Comparison of ENCODE assay signal across 1 cellular context in genomic region chr3:193822492-193823220, GRCh38.
A peak's percentile ranks its signal among the peaks of the same experiment; 100 is the strongest.
TF ChIP-seq lines count a peak whose summit lies in the region.

No MANE protein-coding gene starts in this region.

TF ChIP-seq in K562, 482 proteins besides CTCF, POLR2A, EP300 and RAD21 (continued from another document):
- peak; percentile 56 for TF ChIP-seq MGA (IDR thresholded peaks at IDR 0.05)
- no peak for TF ChIP-seq ZNF212 (CRISPR knock-in tag; IDR thresholded peaks at IDR 0.05)
